ENCODE assay signal across 17 cellular contexts in the genomic region with DNA sequence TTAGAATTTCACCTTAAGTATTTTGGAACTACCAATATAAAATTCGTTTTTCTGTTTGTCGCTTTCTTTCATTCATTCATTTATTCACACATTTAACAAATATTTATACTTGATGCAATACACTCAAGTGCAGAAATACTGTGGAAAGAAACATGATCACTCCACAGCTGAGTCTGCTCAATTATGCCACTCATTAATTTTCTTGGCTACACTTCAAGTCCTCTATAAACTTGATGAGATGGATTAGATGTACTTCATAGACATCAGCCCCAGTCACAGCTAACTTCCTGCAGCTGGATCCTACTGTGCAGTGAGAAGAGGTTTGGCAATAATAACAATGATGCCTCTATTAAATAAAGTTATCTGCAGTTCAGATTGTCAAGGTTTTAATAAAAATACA.
DNase-seq lines count a peak whose midpoint lies in the region; ATAC-seq and TF ChIP-seq lines count a peak whose summit lies in the region.
"Had no signal": no experiment of that assay in that cellular context is flagged by ENCODE, and none has a peak within 500 bp of the region (broad histone marks: within the 10 kb centered on the region; RNA-seq: fewer than 3 reads in every experiment).

No MANE protein-coding gene starts in this region.

- no peaks in the 10 kb centered on the region for H3K27me3 ChIP-seq in HCT116 (ENCODE audit: insufficient read depth, low read length)
- H3K27me3 ChIP-seq: spleen, testis had no signal

- H3K27me3 Mint-ChIP-seq in nephron progenitor cell (ENCODE audit: low read depth, poor library complexity): peaks cover 6% of the 10 kb centered on the region
- no peaks in the 10 kb centered on the region for H3K27me3 Mint-ChIP-seq in naive thymus-derived CD8-positive, alpha-beta T cell
- H3K27me3 Mint-ChIP-seq: CD8-positive, alpha-beta memory T cell had no signal

- H3K9me2 ChIP-seq in HCT116 (ENCODE audit: insufficient read depth): no peaks in the 10 kb centered on the region

- no peak overlapping the region for H2AFZ ChIP-seq in HCT116 (ENCODE audit: low read depth, low read length, poor library complexity, severe bottlenecking)

- BruUV-seq in HCT116 (replicated peaks; lab: Mats Ljungman, UMichigan): no TSS peak

- POLR2A ChIA-PET in HCT116 (lab: Charles Lee): no interaction called here
- POLR2A ChIA-PET in naive thymus-derived CD8-positive, alpha-beta T cell (lab: Charles Lee): no interaction called here

- H3K9ac ChIP-seq in HCT116 (ENCODE audit: low read length): no peak overlapping the region
- H3K9ac ChIP-seq in SK-N-MC (ENCODE audit: insufficient read length): no peak overlapping the region

- no peak for TF ChIP-seq POLR2A in HCT116 (IDR thresholded peaks at IDR 0.05; ENCODE audit: borderline replicate concordance, extremely low read depth, insufficient read depth, insufficient read length)

- H3K27ac ChIP-seq in HCT116 (ENCODE audit: low read depth, low read length) (peak overlapping the region; percentile 44; the same call in 1 of the 2 replicates), SK-N-MC (no peak overlapping the region)
- H3K27ac ChIP-seq: spleen had no signal

- H3K4me2 ChIP-seq in HCT116 (ENCODE audit: low read length): no peak overlapping the region

- H3K4me1 ChIP-seq in HCT116 (ENCODE audit: control insufficient read depth in 1 of 2, insufficient read depth in 2 of 2, low read length in 2 of 2): peaks cover 0 to 8% of the 10 kb centered on the region in 2 experiments; a peak in 3 of 4 replicates
- H3K4me1 ChIP-seq: spleen had no signal

- RAD21 ChIA-PET in HCT116 (lab: Charles Lee; ENCODE audit: low non-redundant PET in 1 of 2, low total read pairs in 2 of 2, uncharacterized antibody in 2 of 2, unreplicated experiment in 2 of 2): no interaction called here

- CTCF ChIA-PET in HCT116 (lab: Charles Lee): no interaction called here

- H3K4me3 Mint-ChIP-seq in nephron progenitor cell: no peak overlapping the region
- H3K4me3 Mint-ChIP-seq in naive thymus-derived CD8-positive, alpha-beta T cell: no peak overlapping the region
- H3K4me3 Mint-ChIP-seq: activated T-cell treated with anti-CD3 and anti-CD28 coated beads, Interleukin-2, amount 50 U/mL, for 72 hours; CD8-positive, alpha-beta memory T cell had no signal

- peak overlapping the region; percentile 68 for H3K27ac Mint-ChIP-seq in nephron progenitor cell
- H3K27ac Mint-ChIP-seq in naive thymus-derived CD8-positive, alpha-beta T cell: no peak overlapping the region
- H3K27ac Mint-ChIP-seq: activated T-cell treated with anti-CD3 and anti-CD28 coated beads, Interleukin-2, amount 50 U/mL, for 72 hours; CD8-positive, alpha-beta memory T cell had no signal

- ATAC-seq in HCT116: no peak
- no peak for ATAC-seq in naive thymus-derived CD8-positive, alpha-beta T cell
- ATAC-seq: activated T-cell treated with anti-CD3 and anti-CD28 coated beads, Interleukin-2, amount 50 U/mL, for 72 hours; left lobe of liver had no signal

- H3K79me2 ChIP-seq in HCT116 (ENCODE audit: insufficient read depth, low read length): no peaks in the 10 kb centered on the region

- no peak for TF ChIP-seq RAD21 in HCT116 (IDR thresholded peaks at IDR 0.05; ENCODE audit: low read depth)

- TF ChIP-seq CTCF in HCT116 (IDR thresholded peaks at IDR 0.05 in 2 of 3, conservative IDR thresholded peaks at IDR 0.05 in 1 of 3; ENCODE audit: borderline replicate concordance in 1 of 3, insufficient read depth in 1 of 3, low read depth in 2 of 3, low read length in 2 of 3) (no peak), nephron progenitor cell (IDR thresholded peaks at IDR 0.05) (no peak)

- intact Hi-C loops in HCT116 (cut with micrococcal nuclease): no loop called here

- H4K20me1 ChIP-seq in HCT116 (ENCODE audit: insufficient read depth): no peaks in the 10 kb centered on the region

- no peaks in the 10 kb centered on the region for H3K9me3 ChIP-seq in HCT116 (ENCODE audit: control insufficient read depth in 1 of 2, insufficient read depth in 1 of 2, low read depth in 1 of 2, low read length in 2 of 2)
- H3K9me3 ChIP-seq in SK-N-MC (ENCODE audit: low read depth, low read length): no peaks in the 10 kb centered on the region
- H3K9me3 ChIP-seq: spleen, testis had no signal

- H3K36me3 Mint-ChIP-seq in nephron progenitor cell (ENCODE audit: low read depth): peaks cover 54% of the 10 kb centered on the region
- no peaks in the 10 kb centered on the region for H3K36me3 Mint-ChIP-seq in naive thymus-derived CD8-positive, alpha-beta T cell
- H3K36me3 Mint-ChIP-seq: CD8-positive, alpha-beta memory T cell had no signal

- H3K9me3 Mint-ChIP-seq in nephron progenitor cell: peaks cover 1% of the 10 kb centered on the region
- H3K9me3 Mint-ChIP-seq in naive thymus-derived CD8-positive, alpha-beta T cell: peaks cover 0 to 5% (median 0%) of the 10 kb centered on the region in 9 donors

- no peak for DNase-seq in HCT116 (ENCODE audit: low read depth, low spot score)
- peak; percentile 43 for DNase-seq in NCI-H1694 (lab: John Stamatoyannopoulos, UW)
- peak; percentile 66 for DNase-seq in SK-N-MC (ENCODE audit: low read depth, low spot score)
- DNase-seq in nephron progenitor cell: no peak
- no peak for DNase-seq in naive thymus-derived CD8-positive, alpha-beta T cell
- DNase-seq in ecto neural progenitor cell (ENCODE audit: low spot score): no peak
- no peak for DNase-seq in medulla oblongata (ENCODE audit: extremely low spot score)
- DNase-seq: activated CD4-positive, alpha-beta T cell treated with anti-CD3 and anti-CD28 coated beads for 4 hours; activated T-cell treated with anti-CD3 and anti-CD28 coated beads, Interleukin-2, amount 50 U/mL, for 72 hours; aorta; CD8-positive, alpha-beta memory T cell; effector memory CD4-positive, alpha-beta T cell; glutamatergic neuron; spleen; T-helper 1 cell; testis had no signal

- H3K4me3 ChIP-seq in HCT116 (replicated peaks in 1 of 2; ENCODE audit: low read depth in 1 of 2, low read length in 2 of 2) (no peak overlapping the region), SK-N-MC (no peak overlapping the region)
- H3K4me3 ChIP-seq: spleen, testis had no signal

- peaks cover 17% of the 10 kb centered on the region for H3K4me1 Mint-ChIP-seq in nephron progenitor cell
- no peaks in the 10 kb centered on the region for H3K4me1 Mint-ChIP-seq in naive thymus-derived CD8-positive, alpha-beta T cell
- H3K4me1 Mint-ChIP-seq: CD8-positive, alpha-beta memory T cell had no signal

- H3K36me3 ChIP-seq in HCT116 (ENCODE audit: control insufficient read depth in 1 of 2, insufficient read depth in 2 of 2, low read length in 2 of 2): no peaks in the 10 kb centered on the region
- peaks cover 9% of the 10 kb centered on the region; the same call in 1 of the 2 replicates for H3K36me3 ChIP-seq in SK-N-MC (ENCODE audit: insufficient read depth, low read length)
- H3K36me3 ChIP-seq: spleen had no signal

TF ChIP-seq in HCT116, 20 proteins besides CTCF, POLR2A, EP300 and RAD21:
- no peak for TF ChIP-seq REST (IDR thresholded peaks at IDR 0.05; ENCODE audit: low read depth)
- no peak for TF ChIP-seq ZNF274 (IDR thresholded peaks at IDR 0.05; ENCODE audit: low read depth, low read length)
- TF ChIP-seq TCF7L2 (IDR thresholded peaks at IDR 0.05; ENCODE audit: borderline replicate concordance, extremely low read depth, insufficient read depth, insufficient read length): no peak
- no peak for TF ChIP-seq YY1 (IDR thresholded peaks at IDR 0.05; ENCODE audit: extremely low read depth, insufficient replicate concordance, low read depth, low read length)
- no peak for TF ChIP-seq SRF (IDR thresholded peaks at IDR 0.05; ENCODE audit: low read depth)
- TF ChIP-seq CEBPB (IDR thresholded peaks at IDR 0.05; ENCODE audit: low read depth): no peak
- TF ChIP-seq SIN3A (IDR thresholded peaks at IDR 0.05; ENCODE audit: low read depth): no peak
- no peak for TF ChIP-seq FOSL1 (IDR thresholded peaks at IDR 0.05; ENCODE audit: low read depth)
- no peak for TF ChIP-seq EZH2phosphoT487 (IDR thresholded peaks at IDR 0.05; ENCODE audit: borderline replicate concordance)

Comparison
In these comparisons a context has a peak if more than half of its experiments do, and no peak if none do; other contexts are left out.
1. DNase-seq: peak in NCI-H1694 (single experiment) and SK-N-MC (single experiment); none in HCT116 (single experiment), nephron progenitor cell (single experiment), naive thymus-derived CD8-positive, alpha-beta T cell (0 of 10), ecto neural progenitor cell (single experiment) and medulla oblongata (single experiment).